In the genomic region with DNA sequence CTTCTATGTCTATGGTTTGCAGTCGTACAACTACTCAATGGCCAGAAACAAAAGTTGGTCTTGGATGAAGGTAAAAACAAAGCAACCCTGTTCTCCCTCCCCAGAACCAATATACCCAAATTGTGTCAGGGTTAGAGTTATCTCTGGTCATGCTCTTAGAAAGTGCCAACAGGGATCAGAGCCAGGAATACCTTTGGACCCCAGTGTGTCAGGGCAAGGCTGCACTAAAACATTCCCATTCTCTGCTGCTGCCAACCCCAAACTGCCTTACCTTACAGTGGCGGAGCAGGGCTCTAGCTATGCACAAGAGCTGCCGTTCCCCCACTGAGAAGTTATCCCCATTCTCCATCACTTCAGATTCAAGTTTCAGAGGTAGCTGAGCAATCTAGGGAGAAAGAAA, we compare ENCODE assay signal across 2 cellular contexts.
TF ChIP-seq lines count a peak whose summit lies in the region.

No MANE protein-coding gene starts in this region.

TF ChIP-seq in liver, 16 proteins besides CTCF, POLR2A, EP300 and RAD21 (continued from another document):
- TF ChIP-seq JUND (IDR thresholded peaks at IDR 0.05) (no peak), FOXA2 (IDR thresholded peaks at IDR 0.05) (no peak), HNF4A (conservative IDR thresholded peaks at IDR 0.05) (peak; percentile 89 to 91), SP1 (IDR thresholded peaks at IDR 0.05) (peak; percentile 29), RXRA (IDR thresholded peaks at IDR 0.05) (peak; percentile 28 to 58), EGR1 (IDR thresholded peaks at IDR 0.05; ENCODE audit: low read depth in 2 of 2) (no peak), HNF4G (IDR thresholded peaks at IDR 0.05) (peak; percentile 63)
TF ChIP-seq in liver: peak in this region for 4.

TF ChIP-seq in HepG2, 621 proteins besides CTCF, POLR2A, EP300 and RAD21 (continued from another document):
- TF ChIP-seq ZFX (CRISPR knock-in tag; IDR thresholded peaks at IDR 0.05; ENCODE audit: low read depth) (no peak), FOXC1 (CRISPR knock-in tag; IDR thresholded peaks at IDR 0.05; ENCODE audit: borderline replicate concordance) (no peak), AHR (CRISPR knock-in tag; IDR thresholded peaks at IDR 0.05) (no peak), HNRNPUL1 (IDR thresholded peaks at IDR 0.05; ENCODE audit: low read depth, low read length) (no peak), PREB (CRISPR knock-in tag; IDR thresholded peaks at IDR 0.05) (no peak), ZMYM3 (CRISPR knock-in tag; IDR thresholded peaks at IDR 0.05) (no peak), ETV6 (CRISPR knock-in tag; conservative IDR thresholded peaks at IDR 0.05) (no peak), ZBTB26 (CRISPR knock-in tag; IDR thresholded peaks at IDR 0.05; ENCODE audit: borderline replicate concordance) (no peak), ELK4 (CRISPR knock-in tag; IDR thresholded peaks at IDR 0.05; ENCODE audit: borderline replicate concordance) (no peak), SP2 (CRISPR knock-in tag; IDR thresholded peaks at IDR 0.05) (no peak), ELF1 (CRISPR knock-in tag; IDR thresholded peaks at IDR 0.05) (no peak), IKZF5 (CRISPR knock-in tag; IDR thresholded peaks at IDR 0.05) (no peak), ZNF138 (CRISPR knock-in tag; IDR thresholded peaks at IDR 0.05; ENCODE audit: low read depth) (no peak), SIX1 (CRISPR knock-in tag; IDR thresholded peaks at IDR 0.05; ENCODE audit: borderline replicate concordance) (no peak)
- TF ChIP-seq, protein P1, sequence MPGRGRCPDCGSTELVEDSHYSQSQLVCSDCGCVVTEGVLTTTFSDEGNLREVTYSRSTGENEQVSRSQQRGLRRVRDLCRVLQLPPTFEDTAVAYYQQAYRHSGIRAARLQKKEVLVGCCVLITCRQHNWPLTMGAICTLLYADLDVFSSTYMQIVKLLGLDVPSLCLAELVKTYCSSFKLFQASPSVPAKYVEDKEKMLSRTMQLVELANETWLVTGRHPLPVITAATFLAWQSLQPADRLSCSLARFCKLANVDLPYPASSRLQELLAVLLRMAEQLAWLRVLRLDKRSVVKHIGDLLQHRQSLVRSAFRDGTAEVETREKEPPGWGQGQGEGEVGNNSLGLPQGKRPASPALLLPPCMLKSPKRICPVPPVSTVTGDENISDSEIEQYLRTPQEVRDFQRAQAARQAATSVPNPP (CRISPR knock-in tag; IDR thresholded peaks at IDR 0.05) = no peak
- TF ChIP-seq, protein P2, sequence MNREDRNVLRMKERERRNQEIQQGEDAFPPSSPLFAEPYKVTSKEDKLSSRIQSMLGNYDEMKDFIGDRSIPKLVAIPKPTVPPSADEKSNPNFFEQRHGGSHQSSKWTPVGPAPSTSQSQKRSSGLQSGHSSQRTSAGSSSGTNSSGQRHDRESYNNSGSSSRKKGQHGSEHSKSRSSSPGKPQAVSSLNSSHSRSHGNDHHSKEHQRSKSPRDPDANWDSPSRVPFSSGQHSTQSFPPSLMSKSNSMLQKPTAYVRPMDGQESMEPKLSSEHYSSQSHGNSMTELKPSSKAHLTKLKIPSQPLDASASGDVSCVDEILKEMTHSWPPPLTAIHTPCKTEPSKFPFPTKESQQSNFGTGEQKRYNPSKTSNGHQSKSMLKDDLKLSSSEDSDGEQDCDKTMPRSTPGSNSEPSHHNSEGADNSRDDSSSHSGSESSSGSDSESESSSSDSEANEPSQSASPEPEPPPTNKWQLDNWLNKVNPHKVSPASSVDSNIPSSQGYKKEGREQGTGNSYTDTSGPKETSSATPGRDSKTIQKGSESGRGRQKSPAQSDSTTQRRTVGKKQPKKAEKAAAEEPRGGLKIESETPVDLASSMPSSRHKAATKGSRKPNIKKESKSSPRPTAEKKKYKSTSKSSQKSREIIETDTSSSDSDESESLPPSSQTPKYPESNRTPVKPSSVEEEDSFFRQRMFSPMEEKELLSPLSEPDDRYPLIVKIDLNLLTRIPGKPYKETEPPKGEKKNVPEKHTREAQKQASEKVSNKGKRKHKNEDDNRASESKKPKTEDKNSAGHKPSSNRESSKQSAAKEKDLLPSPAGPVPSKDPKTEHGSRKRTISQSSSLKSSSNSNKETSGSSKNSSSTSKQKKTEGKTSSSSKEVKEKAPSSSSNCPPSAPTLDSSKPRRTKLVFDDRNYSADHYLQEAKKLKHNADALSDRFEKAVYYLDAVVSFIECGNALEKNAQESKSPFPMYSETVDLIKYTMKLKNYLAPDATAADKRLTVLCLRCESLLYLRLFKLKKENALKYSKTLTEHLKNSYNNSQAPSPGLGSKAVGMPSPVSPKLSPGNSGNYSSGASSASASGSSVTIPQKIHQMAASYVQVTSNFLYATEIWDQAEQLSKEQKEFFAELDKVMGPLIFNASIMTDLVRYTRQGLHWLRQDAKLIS (CRISPR knock-in tag; IDR thresholded peaks at IDR 0.05) = no peak
